Comparison of ENCODE assay signal across 13 cellular contexts in the genomic region with DNA sequence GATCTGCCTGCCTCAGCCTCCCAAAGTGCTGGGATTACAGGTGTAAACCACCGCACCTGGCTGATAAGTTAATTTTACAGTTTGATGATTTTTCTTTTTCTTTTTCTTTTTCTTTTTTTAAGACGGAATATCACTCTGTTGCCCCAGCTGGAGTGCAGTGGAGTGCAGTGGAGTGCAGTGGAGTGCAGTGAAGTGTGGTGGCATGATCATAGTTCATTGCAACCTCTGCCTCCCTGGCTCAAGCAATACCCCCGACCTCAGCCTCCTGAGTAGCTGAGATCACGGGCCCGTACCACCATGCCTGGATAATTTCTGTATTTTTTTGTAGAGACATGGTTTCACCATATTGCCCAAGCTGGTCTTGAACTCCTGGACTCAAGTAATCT.
DNase-seq lines count a peak whose midpoint lies in the region; ATAC-seq lines count a peak whose summit lies in the region.
"Had no signal": no experiment of that assay in that cellular context is flagged by ENCODE, and none has a peak within 500 bp of the region (broad histone marks: within the 10 kb centered on the region; RNA-seq: fewer than 3 reads in every experiment).

No MANE protein-coding gene starts in this region.

- no peaks in the 10 kb centered on the region for H3K9me3 Mint-ChIP-seq in activated CD8-positive, alpha-beta T cell treated with anti-CD3 and anti-CD28 coated beads, Interleukin-2, amount 10 ng/mL, durations not matched to agents 7 days and 5 days (ENCODE audit: insufficient read depth)
- H3K9me3 Mint-ChIP-seq: mesothelial cell of epicardium had no signal

- DNase-seq in kidney tubule cell (ENCODE audit: low spot score) = peak; percentile 68
- no peak for DNase-seq in epidermal melanocyte (ENCODE audit: insufficient read length, low spot score)
- DNase-seq in SIG-M5 (lab: John Stamatoyannopoulos, UW) = no peak
- DNase-seq in activated CD8-positive, alpha-beta T cell treated with anti-CD3 and anti-CD28 coated beads, Interleukin-2, amount 10 ng/mL, durations not matched to agents 7 days and 5 days = no peak
- no peak for DNase-seq in LoVo (ENCODE audit: low spot score)
- DNase-seq: endodermal cell, NCI-H187 treated with DMSO at 0.1 percent for 48 hours, Peyer's patch, testis had no signal

- CTCF ChIA-PET in activated CD8-positive, alpha-beta T cell treated with anti-CD3 and anti-CD28 coated beads, Interleukin-2, amount 10 ng/mL, durations not matched to agents 7 days and 5 days (lab: Charles Lee) = no interaction called here

- H3K27me3 Mint-ChIP-seq in activated CD8-positive, alpha-beta T cell treated with anti-CD3 and anti-CD28 coated beads, Interleukin-2, amount 10 ng/mL, durations not matched to agents 7 days and 5 days (ENCODE audit: low read depth) = no peaks in the 10 kb centered on the region

- H3K36me3 Mint-ChIP-seq in activated CD8-positive, alpha-beta T cell treated with anti-CD3 and anti-CD28 coated beads, Interleukin-2, amount 10 ng/mL, durations not matched to agents 7 days and 5 days (ENCODE audit: low read depth) = no peaks in the 10 kb centered on the region
- H3K36me3 Mint-ChIP-seq: mesothelial cell of epicardium had no signal

- no peak overlapping the region for H3K27ac Mint-ChIP-seq in activated CD8-positive, alpha-beta T cell treated with anti-CD3 and anti-CD28 coated beads, Interleukin-2, amount 10 ng/mL, durations not matched to agents 7 days and 5 days
- H3K27ac Mint-ChIP-seq: endodermal cell, mesothelial cell of epicardium had no signal

- POLR2A ChIA-PET in activated CD8-positive, alpha-beta T cell treated with anti-CD3 and anti-CD28 coated beads, Interleukin-2, amount 10 ng/mL, durations not matched to agents 7 days and 5 days (lab: Charles Lee) = no interaction called here

- no peaks in the 10 kb centered on the region for H3K4me1 Mint-ChIP-seq in activated CD8-positive, alpha-beta T cell treated with anti-CD3 and anti-CD28 coated beads, Interleukin-2, amount 10 ng/mL, durations not matched to agents 7 days and 5 days (ENCODE audit: low read depth)
- H3K4me1 Mint-ChIP-seq: mesothelial cell of epicardium had no signal

- ATAC-seq in GM18907 (IDR thresholded peaks at IDR 0.05; ENCODE audit: unreplicated experiment) (peak; percentile 88), GM21737 (IDR thresholded peaks at IDR 0.05; ENCODE audit: unreplicated experiment) (peak; percentile 84), HG03139 (IDR thresholded peaks at IDR 0.05; ENCODE audit: unreplicated experiment) (peak; percentile 77)
- ATAC-seq in activated CD8-positive, alpha-beta T cell treated with anti-CD3 and anti-CD28 coated beads, Interleukin-2, amount 10 ng/mL, durations not matched to agents 7 days and 5 days = no peak

- H3K4me3 Mint-ChIP-seq in activated CD8-positive, alpha-beta T cell treated with anti-CD3 and anti-CD28 coated beads, Interleukin-2, amount 10 ng/mL, durations not matched to agents 7 days and 5 days = no peak overlapping the region
- H3K4me3 Mint-ChIP-seq: endodermal cell, mesothelial cell of epicardium had no signal
